22 cellular contexts compared by ENCODE assay signal in genomic region chr7:81842361-81842760, GRCh38.
"Had no signal": no experiment of that assay in that cellular context is flagged by ENCODE, and none has a peak within 500 bp of the region (broad histone marks: within the 10 kb centered on the region; RNA-seq: fewer than 3 reads in every experiment).

No MANE protein-coding gene starts in this region.

- H3K4me3 Mint-ChIP-seq: T-cell had no signal

- DNase-seq: KBM-7, MV-4-11, NCI-H1048, NCI-H1105, NCI-H1417, NCI-H1436 treated with DMSO at 0.1 percent for 48 hours, NCI-H1694, NCI-H187 treated with DMSO at 0.1 percent for 48 hours, NCI-H2029 treated with DMSO at 0.1 percent for 48 hours, NCI-H2171, NCI-H226, NCI-H446, NCI-H510A, NCI-H524 treated with DMSO at 0.1 percent for 48 hours, NCI-H69, NCI-H774, PC-3, SHP77, SW 1271, T-cell had no signal

- ATAC-seq: Panc1, PC-3, T-cell had no signal

- H3K27ac Mint-ChIP-seq: T-cell had no signal

- H3K27me3 Mint-ChIP-seq: T-cell had no signal

- H3K27ac ChIP-seq: RWPE1 had no signal

- H3K36me3 Mint-ChIP-seq: T-cell had no signal

- H3K4me1 Mint-ChIP-seq: T-cell had no signal
